In genomic region chr6:142846459-142846831, GRCh38 we compare ENCODE assay signal across 8 cellular contexts.
DNase-seq lines count a peak whose midpoint lies in the region; ATAC-seq and TF ChIP-seq lines count a peak whose summit lies in the region.

No MANE protein-coding gene starts in this region.

- no peak for TF ChIP-seq CTCF in AG10803 (conservative IDR thresholded peaks at IDR 0.05; ENCODE audit: low read length)

- peaks cover 70 to 94% (median 91%) of the 10 kb centered on the region in 3 donors for H3K4me1 Mint-ChIP-seq in naive B cell

- peak overlapping the region; percentile 36 to 89 (median 82) for H3K4me3 Mint-ChIP-seq in naive B cell

- peak overlapping the region; percentile 79 for H3K27ac ChIP-seq in cingulate gyrus (ENCODE audit: low read depth, low read length)

- no peak overlapping the region for H3K4me3 ChIP-seq in AG10803 (ENCODE audit: low read length)

- no peaks in the 10 kb centered on the region for H3K9me3 Mint-ChIP-seq in naive B cell

- H3K36me3 Mint-ChIP-seq in naive B cell: no peaks in the 10 kb centered on the region

- ATAC-seq in naive B cell (ENCODE audit: low read depth in 2 of 2) (no peak), GM19452 (IDR thresholded peaks at IDR 0.05; ENCODE audit: unreplicated experiment) (no peak)

- DNase-seq in AG10803 (ENCODE audit: low read depth): peak; percentile 71
- DNase-seq in NCI-H1417 treated with DMSO at 0.1 percent for 48 hours (lab: John Stamatoyannopoulos, UW): peak; percentile 78
- no peak for DNase-seq in naive B cell
- DNase-seq in NCI-H1436 (lab: John Stamatoyannopoulos, UW): no peak
- no peak for DNase-seq in NCI-H2171 (lab: John Stamatoyannopoulos, UW)
- DNase-seq in NCI-H187 treated with DMSO at 0.1 percent for 48 hours (lab: John Stamatoyannopoulos, UW): no peak

- peak overlapping the region; percentile 80 to 98 (median 94) for H3K27ac Mint-ChIP-seq in naive B cell

- H3K27me3 Mint-ChIP-seq in naive B cell: no peaks in the 10 kb centered on the region

Comparison
In these comparisons a context has a peak if more than half of its experiments do, and no peak if none do; other contexts are left out.
1. DNase-seq: peak in AG10803 (single experiment) and NCI-H1417 treated with DMSO at 0.1 percent for 48 hours (single experiment); none in naive B cell (single experiment), NCI-H1436 (single experiment), NCI-H2171 (single experiment) and NCI-H187 treated with DMSO at 0.1 percent for 48 hours (single experiment).